17 cellular contexts compared by ENCODE assay signal in the genomic region with DNA sequence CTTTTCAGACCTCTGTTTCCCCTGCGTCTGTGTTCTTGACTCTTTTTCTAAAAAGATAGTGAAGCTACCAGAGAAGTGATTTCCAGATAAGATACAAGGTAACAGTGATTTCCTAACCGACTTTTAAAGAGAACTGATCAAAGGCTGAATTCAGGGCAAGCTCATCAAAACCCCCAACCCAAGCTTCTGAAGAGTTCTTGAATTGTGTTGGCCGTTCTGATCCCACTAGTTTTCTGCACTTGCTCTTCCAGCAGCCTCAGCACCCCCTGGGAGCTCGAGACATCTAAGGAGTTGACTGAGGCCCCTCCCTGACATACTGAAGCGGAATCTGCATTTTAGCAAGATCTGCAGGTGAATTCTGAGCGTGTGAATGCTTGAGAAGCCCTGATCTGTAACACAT. TPM values are rescaled to one million over a fixed set of nuclear protein-coding genes. Genes with fewer than 3 reads are reported as not detected.
DNase-seq lines count a peak whose midpoint lies in the region; ATAC-seq and TF ChIP-seq lines count a peak whose summit lies in the region.
"Had no signal": no experiment of that assay in that cellular context is flagged by ENCODE, and none has a peak within 500 bp of the region (broad histone marks: within the 10 kb centered on the region; RNA-seq: fewer than 3 reads in every experiment).

No MANE protein-coding gene starts in this region.

- CTCF ChIA-PET in CD8-positive, alpha-beta memory T cell (lab: Charles Lee) = no interaction called here

- no peak overlapping the region for H3K27ac ChIP-seq in CD8-positive, alpha-beta memory T cell (ENCODE audit: low read depth, low read length)

- peaks cover 0 to 2% (median 0%) of the 10 kb centered on the region in 3 donors for H3K36me3 Mint-ChIP-seq in CD8-positive, alpha-beta memory T cell
- H3K36me3 Mint-ChIP-seq in naive thymus-derived CD8-positive, alpha-beta T cell = no peaks in the 10 kb centered on the region
- H3K36me3 Mint-ChIP-seq: brain had no signal

- no peaks in the 10 kb centered on the region for H3K9me3 ChIP-seq in CD8-positive, alpha-beta memory T cell (ENCODE audit: low read length)

- H3K4me3 Mint-ChIP-seq in CD8-positive, alpha-beta memory T cell = peak overlapping the region in 1 of 7 donors; percentile 33
- peak overlapping the region in 7 of 10 donors; percentile 1 to 59 (median 36) for H3K4me3 Mint-ChIP-seq in naive thymus-derived CD8-positive, alpha-beta T cell
- H3K4me3 Mint-ChIP-seq: brain, nephron had no signal

- H3K4me3 ChIP-seq in CD8-positive, alpha-beta memory T cell (ENCODE audit: low read length) = peak overlapping the region; percentile 14

- peaks cover 0 to 4% of the 10 kb centered on the region in 2 donors for H3K27me3 Mint-ChIP-seq in CD8-positive, alpha-beta memory T cell
- H3K27me3 Mint-ChIP-seq in naive thymus-derived CD8-positive, alpha-beta T cell = no peaks in the 10 kb centered on the region

- DNase-seq in activated CD8-positive, alpha-beta memory T cell treated with anti-CD3 and anti-CD28 coated beads for 24 hours = peak; percentile 53
- DNase-seq in activated CD8-positive, alpha-beta memory T cell treated with anti-CD3 and anti-CD28 coated beads, Interleukin-2, amount 50 U/mL, for 4 hours = no peak
- DNase-seq in CD8-positive, alpha-beta memory T cell = no peak
- peak; percentile 21 to 26 for DNase-seq in activated T-cell treated with anti-CD3 and anti-CD28 coated beads, Interleukin-2, amount 50 U/mL, for 48 hours
- DNase-seq in naive thymus-derived CD8-positive, alpha-beta T cell = peak in 1 of 10 donors; percentile 18
- DNase-seq in GM13977 (ENCODE audit: low spot score) (no peak), NCI-H2196 treated with DMSO at 0.1 percent for 48 hours (lab: John Stamatoyannopoulos, UW; ENCODE audit: unreplicated experiment) (no peak), NCI-H1436 (lab: John Stamatoyannopoulos, UW) (no peak)
- DNase-seq: ACHN, C1 segment of cervical spinal cord, GDM1, KG1, NCI-H1694 treated with DMSO at 0.1 percent for 48 hours, SW 1271 had no signal

- POLR2A ChIA-PET in CD8-positive, alpha-beta memory T cell (lab: Charles Lee) = no interaction called here
- POLR2A ChIA-PET in naive thymus-derived CD8-positive, alpha-beta T cell (lab: Charles Lee) = interaction anchor here (1.1 to 2.0 kb wide), 3 partner anchors 46 to 86 kb away, joined by 3 to 5 read pairs (median 3); no protein-coding TSS in a partner anchor

- TF ChIP-seq CTCF in GM13977 (IDR thresholded peaks at IDR 0.05; ENCODE audit: extremely low read depth, insufficient read depth, missing control alignments) = no peak

- H3K9me3 Mint-ChIP-seq in CD8-positive, alpha-beta memory T cell = no peaks in the 10 kb centered on the region
- no peaks in the 10 kb centered on the region for H3K9me3 Mint-ChIP-seq in naive thymus-derived CD8-positive, alpha-beta T cell
- H3K9me3 Mint-ChIP-seq: activated naive CD4-positive, alpha-beta T cell treated with anti-CD3 and anti-CD28 coated beads, Interleukin-2, amount 50 U/mL, for 72 hours; brain; nephron had no signal

- no peaks in the 10 kb centered on the region for H3K36me3 ChIP-seq in CD8-positive, alpha-beta memory T cell (ENCODE audit: insufficient read depth, low read length)

- ATAC-seq in naive thymus-derived CD8-positive, alpha-beta T cell = peak; percentile 30 to 45

- in situ Hi-C loops in GM13977 (cut with MboI; ENCODE audit: low pct_unique_long_range_greater_than_20kb, low sequenced_read_pairs, unreplicated experiment) = no loop called here

- H3K27ac Mint-ChIP-seq in CD8-positive, alpha-beta memory T cell = peak overlapping the region in 1 of 8 donors; percentile 52
- peak overlapping the region; percentile 36 to 85 (median 76) for H3K27ac Mint-ChIP-seq in naive thymus-derived CD8-positive, alpha-beta T cell
- H3K27ac Mint-ChIP-seq: brain, nephron had no signal

- peaks cover 5 to 15% (median 8%) of the 10 kb centered on the region in 3 donors for H3K4me1 Mint-ChIP-seq in CD8-positive, alpha-beta memory T cell
- H3K4me1 Mint-ChIP-seq in naive thymus-derived CD8-positive, alpha-beta T cell = peaks cover 13 to 31% (median 21%) of the 10 kb centered on the region in 4 donors
- H3K4me1 Mint-ChIP-seq: brain had no signal

- no peaks in the 10 kb centered on the region for H3K27me3 ChIP-seq in CD8-positive, alpha-beta memory T cell (ENCODE audit: insufficient read depth, low read length, poor library complexity, severe bottlenecking)

- H3K4me1 ChIP-seq in CD8-positive, alpha-beta memory T cell (ENCODE audit: insufficient read depth, low read length) = peaks cover 25% of the 10 kb centered on the region

RNA-seq across cellular contexts. Expression of a gene that starts 12.7 kb away (rescaled TPM):
- 100 to 1,000 TPM; 103 to 114 TPM for total RNA-seq in CD8-positive, alpha-beta memory T cell
- polyA plus RNA-seq in CD8-positive, alpha-beta memory T cell = 132 TPM
- total RNA-seq in naive thymus-derived CD8-positive, alpha-beta T cell = 10 to 100 TPM; 81.8 to 85.0 TPM
- 100 to 1,000 TPM; 177 to 209 (median 185) TPM for polyA plus RNA-seq in naive thymus-derived CD8-positive, alpha-beta T cell

RNA-seq across cellular contexts. Expression of a gene that starts 32.5 kb away (rescaled TPM):
- 100 to 1,000 TPM; 140 to 142 TPM for total RNA-seq in CD8-positive, alpha-beta memory T cell
- 41.6 TPM for polyA plus RNA-seq in CD8-positive, alpha-beta memory T cell
- 100 to 1,000 TPM; 117 to 120 TPM for total RNA-seq in naive thymus-derived CD8-positive, alpha-beta T cell
- 10 to 100 TPM; 18.8 to 49.4 (median 34.7) TPM for polyA plus RNA-seq in naive thymus-derived CD8-positive, alpha-beta T cell

Comparison
In these comparisons a context has a peak if more than half of its experiments do, and no peak if none do; other contexts are left out.
1. DNase-seq: peak in activated CD8-positive, alpha-beta memory T cell treated with anti-CD3 and anti-CD28 coated beads for 24 hours (single experiment) and activated T-cell treated with anti-CD3 and anti-CD28 coated beads, Interleukin-2, amount 50 U/mL, for 48 hours (2 of 2); none in activated CD8-positive, alpha-beta memory T cell treated with anti-CD3 and anti-CD28 coated beads, Interleukin-2, amount 50 U/mL, for 4 hours (single experiment), CD8-positive, alpha-beta memory T cell (0 of 5), GM13977 (single experiment), NCI-H2196 treated with DMSO at 0.1 percent for 48 hours (single experiment) and NCI-H1436 (single experiment).